Comparison of ENCODE assay signal across 21 cellular contexts in the genomic region with DNA sequence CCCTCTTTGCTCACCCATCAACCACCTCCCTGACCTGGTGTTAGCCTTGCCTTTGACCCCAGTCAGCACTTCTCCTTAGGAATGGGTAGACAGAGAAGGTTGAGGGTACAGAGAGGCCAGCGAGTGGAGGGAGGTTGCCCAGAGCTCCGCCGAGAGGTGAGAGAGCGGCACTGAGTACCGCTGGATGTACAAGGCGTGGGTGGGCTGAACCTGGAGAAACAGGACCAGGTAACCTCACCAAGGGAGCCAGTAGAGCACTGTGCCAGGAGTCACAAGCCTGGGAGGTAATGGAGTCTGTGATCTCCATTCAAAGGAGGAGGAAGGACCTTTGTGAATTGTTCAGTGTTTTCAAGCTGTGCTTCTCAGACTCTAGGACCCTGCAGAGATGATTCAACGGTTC.
"Had no signal": no experiment of that assay in that cellular context is flagged by ENCODE, and none has a peak within 500 bp of the region (broad histone marks: within the 10 kb centered on the region; RNA-seq: fewer than 3 reads in every experiment).

No MANE protein-coding gene starts in this region.

- H3K4me3 ChIP-seq: lung, neural progenitor cell, prostate gland, right atrium auricular region, testis, tibial artery, upper lobe of left lung, vagina had no signal

- H3K36me3 ChIP-seq: neural progenitor cell, prostate gland, right atrium auricular region, tibial artery, upper lobe of left lung, vagina had no signal

- H3K27me3 ChIP-seq: neural progenitor cell, right atrium auricular region, testis, tibial artery, upper lobe of left lung, vagina had no signal

- H3K27ac Mint-ChIP-seq: effector memory CD8-positive, alpha-beta T cell; immature natural killer cell; naive thymus-derived CD4-positive, alpha-beta T cell; nephron; neural progenitor cell; stimulated activated memory B cell treated with anti-CD40 and anti-IgM and Interleukin-4, amounts not matched to agents 10 μg/mL and 1 μg/mL and 100 μg/mL, for 72 hours had no signal

- H3K36me3 Mint-ChIP-seq: immature natural killer cell; naive thymus-derived CD4-positive, alpha-beta T cell; neural progenitor cell; stimulated activated memory B cell treated with anti-CD40 and anti-IgM and Interleukin-4, amounts not matched to agents 10 μg/mL and 1 μg/mL and 100 μg/mL, for 72 hours had no signal

- H3K27me3 Mint-ChIP-seq: stimulated activated memory B cell treated with anti-CD40 and anti-IgM and Interleukin-4, amounts not matched to agents 10 μg/mL and 1 μg/mL and 100 μg/mL, for 72 hours had no signal

- H3K27ac ChIP-seq: neural progenitor cell, prostate gland, right atrium auricular region, testis, tibial artery, upper lobe of left lung, vagina had no signal

- H3K4me3 Mint-ChIP-seq: effector memory CD8-positive, alpha-beta T cell; immature natural killer cell; naive thymus-derived CD4-positive, alpha-beta T cell; nephron; neural progenitor cell; stimulated activated memory B cell treated with anti-CD40 and anti-IgM and Interleukin-4, amounts not matched to agents 10 μg/mL and 1 μg/mL and 100 μg/mL, for 72 hours had no signal

- H3K4me1 Mint-ChIP-seq: immature natural killer cell; naive thymus-derived CD4-positive, alpha-beta T cell; stimulated activated memory B cell treated with anti-CD40 and anti-IgM and Interleukin-4, amounts not matched to agents 10 μg/mL and 1 μg/mL and 100 μg/mL, for 72 hours had no signal

- H3K4me1 ChIP-seq: neural progenitor cell, prostate gland, right atrium auricular region, testis, tibial artery, upper lobe of left lung, vagina had no signal

- DNase-seq: cortex of kidney; effector memory CD8-positive, alpha-beta T cell; hypothalamus; immature natural killer cell; mesenchymal stem cell; midbrain; naive thymus-derived CD4-positive, alpha-beta T cell; nucleus accumbens; stimulated activated CD4-positive, alpha-beta T cell treated with anti-CD3 and anti-CD28 coated beads, Interleukin-4, amount 100 ng/mL, for 4 hours; stimulated activated naive CD8-positive, alpha-beta T cell treated with anti-CD3 and anti-CD28 coated beads, Interleukin-15, Interleukin-2, amounts not matched to agents 100 U/mL and 50 U/mL, for 24 hours; substantia nigra; testis; upper lobe of left lung had no signal

- H3K9me3 ChIP-seq: prostate gland, right atrium auricular region, testis, tibial artery, upper lobe of left lung, vagina had no signal

- H3K9me3 Mint-ChIP-seq: immature natural killer cell; neural progenitor cell; stimulated activated memory B cell treated with anti-CD40 and anti-IgM and Interleukin-4, amounts not matched to agents 10 μg/mL and 1 μg/mL and 100 μg/mL, for 72 hours had no signal

- H3K9ac ChIP-seq: neural progenitor cell had no signal
